ENCODE assay signal across 2 cellular contexts in the genomic region with DNA sequence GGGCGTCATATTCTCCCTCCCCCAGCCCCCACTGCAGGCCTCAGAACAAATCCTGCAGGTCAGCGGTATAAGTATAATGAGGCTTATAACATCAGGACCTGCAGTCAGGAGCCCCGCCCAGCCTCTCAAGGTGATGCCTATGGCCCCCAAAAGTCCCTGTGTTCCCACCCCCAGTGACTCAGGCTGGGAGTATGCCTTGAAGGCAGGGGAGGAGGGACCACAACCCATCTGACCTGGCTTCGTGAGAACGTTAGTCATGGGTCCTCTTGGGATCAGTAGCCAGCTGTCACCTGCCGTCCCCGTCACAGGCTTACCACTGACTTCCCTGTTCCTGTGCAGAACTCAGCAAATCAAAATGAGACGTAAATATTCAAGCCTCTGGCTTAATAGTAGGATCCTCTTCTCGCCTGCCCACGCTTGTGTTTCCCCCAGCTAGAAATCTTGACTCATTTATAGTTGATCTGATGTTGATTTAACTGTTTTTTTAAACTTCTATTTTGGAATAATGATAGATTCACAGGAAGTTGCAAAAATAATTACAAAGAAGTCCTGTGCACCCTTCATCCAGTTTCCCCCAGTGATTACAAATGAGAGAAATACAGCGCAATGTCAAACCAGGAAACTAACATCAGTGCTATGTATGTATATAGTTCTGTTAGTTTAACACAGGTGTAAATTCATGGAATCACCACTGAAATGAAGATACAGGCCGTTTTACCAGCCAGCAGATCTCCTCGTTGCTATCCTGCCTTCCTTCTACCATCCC.
A peak's percentile ranks its signal among the peaks of the same experiment; 100 is the strongest.
TF ChIP-seq lines count a peak whose summit lies in the region.

No MANE protein-coding gene starts in this region.

TF ChIP-seq in HCT116, 20 proteins besides CTCF, POLR2A, EP300 and RAD21:
- no peak for TF ChIP-seq EZH2 (IDR thresholded peaks at IDR 0.05)
- TF ChIP-seq CBX3 (IDR thresholded peaks at IDR 0.05; ENCODE audit: low read depth): no peak
- TF ChIP-seq JUND (IDR thresholded peaks at IDR 0.05): no peak
- no peak for TF ChIP-seq MAX (IDR thresholded peaks at IDR 0.05)
- no peak for TF ChIP-seq SP1 (IDR thresholded peaks at IDR 0.05; ENCODE audit: low read depth)
- TF ChIP-seq TCF7L2 (IDR thresholded peaks at IDR 0.05; ENCODE audit: borderline replicate concordance, extremely low read depth, insufficient read depth, insufficient read length): no peak
- TF ChIP-seq, protein P1, sequence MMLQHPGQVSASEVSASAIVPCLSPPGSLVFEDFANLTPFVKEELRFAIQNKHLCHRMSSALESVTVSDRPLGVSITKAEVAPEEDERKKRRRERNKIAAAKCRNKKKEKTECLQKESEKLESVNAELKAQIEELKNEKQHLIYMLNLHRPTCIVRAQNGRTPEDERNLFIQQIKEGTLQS (IDR thresholded peaks at IDR 0.05): no peak
- no peak for TF ChIP-seq CEBPB (IDR thresholded peaks at IDR 0.05; ENCODE audit: low read depth)
- TF ChIP-seq YY1 (IDR thresholded peaks at IDR 0.05; ENCODE audit: extremely low read depth, insufficient replicate concordance, low read depth, low read length): no peak
- no peak for TF ChIP-seq ZBTB33 (IDR thresholded peaks at IDR 0.05; ENCODE audit: extremely low read depth, insufficient replicate concordance, low read length)
- no peak for TF ChIP-seq EGR1 (IDR thresholded peaks at IDR 0.05; ENCODE audit: low read depth)
- no peak for TF ChIP-seq ELF1 (IDR thresholded peaks at IDR 0.05; ENCODE audit: borderline replicate concordance, low read depth)
- no peak for TF ChIP-seq ZNF274 (IDR thresholded peaks at IDR 0.05; ENCODE audit: low read depth, low read length)
- no peak for TF ChIP-seq FOSL1 (IDR thresholded peaks at IDR 0.05; ENCODE audit: low read depth)
- TF ChIP-seq POLR2AphosphoS5 (IDR thresholded peaks at IDR 0.05; ENCODE audit: low read depth, low read length): no peak
- no peak for TF ChIP-seq SIN3A (IDR thresholded peaks at IDR 0.05; ENCODE audit: low read depth)
- TF ChIP-seq REST (IDR thresholded peaks at IDR 0.05; ENCODE audit: low read depth): no peak
- TF ChIP-seq SRF (IDR thresholded peaks at IDR 0.05; ENCODE audit: low read depth): no peak
TF ChIP-seq in HCT116: peak in this region for 0.

TF ChIP-seq in GM12878, 131 proteins besides CTCF, POLR2A, EP300 and RAD21:
- TF ChIP-seq NFXL1 (IDR thresholded peaks at IDR 0.05; ENCODE audit: borderline replicate concordance) (no peak), TCF3 (IDR thresholded peaks at IDR 0.05; ENCODE audit: borderline replicate concordance, insufficient read depth, low read depth, low read length) (0 out of 2 replicates have a peak, but pooled peaks have one; percentile 34), TCF7 (IDR thresholded peaks at IDR 0.05; ENCODE audit: borderline replicate concordance) (no peak), TCF12 (IDR thresholded peaks at IDR 0.05; ENCODE audit: low read depth, low read length) (peak; percentile 71; the same call in 1 of the 2 replicates), ZZZ3 (IDR thresholded peaks at IDR 0.05; ENCODE audit: control insufficient read depth, insufficient read length, low read depth) (no peak), MEF2B (IDR thresholded peaks at IDR 0.05; ENCODE audit: partially characterized antibody, poor library complexity, severe bottlenecking) (peak; percentile 68), RFX5 (IDR thresholded peaks at IDR 0.05; ENCODE audit: low read depth, low read length) (no peak), HDAC2 (IDR thresholded peaks at IDR 0.05) (no peak), E4F1 (IDR thresholded peaks at IDR 0.05; ENCODE audit: borderline replicate concordance, partially characterized antibody) (no peak), CHD2 (IDR thresholded peaks at IDR 0.05; ENCODE audit: borderline replicate concordance, low read depth, low read length) (no peak), DPF2 (IDR thresholded peaks at IDR 0.05) (no peak), E2F4 (IDR thresholded peaks at IDR 0.05; ENCODE audit: low read depth, low read length) (no peak), BCL3 (IDR thresholded peaks at IDR 0.05; ENCODE audit: borderline replicate concordance, insufficient read depth, low read depth, low read length, poor library complexity, severe bottlenecking) (no peak), ZNF207 (IDR thresholded peaks at IDR 0.05; ENCODE audit: borderline replicate concordance) (no peak), KDM1A (IDR thresholded peaks at IDR 0.05; ENCODE audit: borderline replicate concordance) (no peak), IRF4 (IDR thresholded peaks at IDR 0.05; ENCODE audit: low read depth, low read length) (no peak), RB1 (IDR thresholded peaks at IDR 0.05; ENCODE audit: borderline replicate concordance) (no peak), LARP7 (IDR thresholded peaks at IDR 0.05) (no peak), SPI1 (IDR thresholded peaks at IDR 0.05; ENCODE audit: borderline replicate concordance, insufficient read depth, low read depth, low read length) (peak; percentile 51; the same call in 1 of the 2 replicates), ZBTB33 (IDR thresholded peaks at IDR 0.05) (no peak), FOS (IDR thresholded peaks at IDR 0.05; ENCODE audit: borderline replicate concordance, extremely low read depth, insufficient read length) (no peak), ZNF687 (IDR thresholded peaks at IDR 0.05) (peak; percentile 40; the same call in 1 of the 2 replicates), FOXK2 (IDR thresholded peaks at IDR 0.05) (no peak), TBL1XR1 (IDR thresholded peaks at IDR 0.05; ENCODE audit: low read depth, low read length) (no peak), RBBP5 (conservative IDR thresholded peaks at IDR 0.05) (no peak), BMI1 (IDR thresholded peaks at IDR 0.05; ENCODE audit: borderline replicate concordance) (no peak), ZSCAN29 (IDR thresholded peaks at IDR 0.05) (no peak), MEF2A (IDR thresholded peaks at IDR 0.05; ENCODE audit: insufficient read depth, low read depth, low read length) (no peak), ASH2L (IDR thresholded peaks at IDR 0.05; ENCODE audit: borderline replicate concordance, low read depth) (no peak), HCFC1 (IDR thresholded peaks at IDR 0.05; ENCODE audit: low read length) (no peak), SMC3 (IDR thresholded peaks at IDR 0.05; ENCODE audit: borderline replicate concordance, low read length) (no peak), BHLHE40 (IDR thresholded peaks at IDR 0.05; ENCODE audit: borderline replicate concordance in 1 of 2, low read depth in 2 of 2, low read length in 1 of 2) (peak in 1 of 2 experiments; percentile 60; a peak in 2 of 4 replicates)
- TF ChIP-seq, protein P2, sequence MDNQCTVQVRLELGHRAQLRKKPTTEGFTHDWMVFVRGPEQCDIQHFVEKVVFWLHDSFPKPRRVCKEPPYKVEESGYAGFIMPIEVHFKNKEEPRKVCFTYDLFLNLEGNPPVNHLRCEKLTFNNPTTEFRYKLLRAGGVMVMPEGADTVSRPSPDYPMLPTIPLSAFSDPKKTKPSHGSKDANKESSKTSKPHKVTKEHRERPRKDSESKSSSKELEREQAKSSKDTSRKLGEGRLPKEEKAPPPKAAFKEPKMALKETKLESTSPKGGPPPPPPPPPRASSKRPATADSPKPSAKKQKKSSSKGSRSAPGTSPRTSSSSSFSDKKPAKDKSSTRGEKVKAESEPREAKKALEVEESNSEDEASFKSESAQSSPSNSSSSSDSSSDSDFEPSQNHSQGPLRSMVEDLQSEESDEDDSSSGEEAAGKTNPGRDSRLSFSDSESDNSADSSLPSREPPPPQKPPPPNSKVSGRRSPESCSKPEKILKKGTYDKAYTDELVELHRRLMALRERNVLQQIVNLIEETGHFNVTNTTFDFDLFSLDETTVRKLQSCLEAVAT (IDR thresholded peaks at IDR 0.05): no peak
- TF ChIP-seq, protein P3, sequence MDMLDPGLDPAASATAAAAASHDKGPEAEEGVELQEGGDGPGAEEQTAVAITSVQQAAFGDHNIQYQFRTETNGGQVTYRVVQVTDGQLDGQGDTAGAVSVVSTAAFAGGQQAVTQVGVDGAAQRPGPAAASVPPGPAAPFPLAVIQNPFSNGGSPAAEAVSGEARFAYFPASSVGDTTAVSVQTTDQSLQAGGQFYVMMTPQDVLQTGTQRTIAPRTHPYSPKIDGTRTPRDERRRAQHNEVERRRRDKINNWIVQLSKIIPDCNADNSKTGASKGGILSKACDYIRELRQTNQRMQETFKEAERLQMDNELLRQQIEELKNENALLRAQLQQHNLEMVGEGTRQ (IDR thresholded peaks at IDR 0.05; ENCODE audit: borderline replicate concordance, low read depth, low read length): no peak
